1 cellular context compared by ENCODE assay signal in genomic region chr16:81035398-81035974, GRCh38.
TF ChIP-seq lines count a peak whose summit lies in the region.

Gene ATMIN (plus strand): TSS chr16:81035842. CDS start chr16:81035871, 29 bp downstream.

TF ChIP-seq in K562, 482 proteins besides CTCF, POLR2A, EP300 and RAD21 (continued from another document and continues in another):
- TF ChIP-seq, protein P1, sequence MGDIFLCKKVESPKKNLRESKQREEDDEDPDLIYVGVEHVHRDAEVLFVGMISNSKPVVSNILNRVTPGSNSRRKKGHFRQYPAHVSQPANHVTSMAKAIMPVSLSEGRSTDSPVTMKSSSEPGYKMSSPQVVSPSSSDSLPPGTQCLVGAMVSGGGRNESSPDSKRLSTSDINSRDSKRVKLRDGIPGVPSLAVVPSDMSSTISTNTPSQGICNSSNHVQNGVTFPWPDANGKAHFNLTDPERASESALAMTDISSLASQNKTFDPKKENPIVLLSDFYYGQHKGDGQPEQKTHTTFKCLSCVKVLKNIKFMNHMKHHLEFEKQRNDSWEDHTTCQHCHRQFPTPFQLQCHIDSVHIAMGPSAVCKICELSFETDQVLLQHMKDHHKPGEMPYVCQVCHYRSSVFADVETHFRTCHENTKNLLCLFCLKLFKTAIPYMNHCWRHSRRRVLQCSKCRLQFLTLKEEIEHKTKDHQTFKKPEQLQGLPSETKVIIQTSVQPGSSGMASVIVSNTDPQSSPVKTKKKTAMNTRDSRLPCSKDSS (IDR thresholded peaks at IDR 0.05; ENCODE audit: low read depth, partially characterized antibody), result no peak
- TF ChIP-seq, protein P2, sequence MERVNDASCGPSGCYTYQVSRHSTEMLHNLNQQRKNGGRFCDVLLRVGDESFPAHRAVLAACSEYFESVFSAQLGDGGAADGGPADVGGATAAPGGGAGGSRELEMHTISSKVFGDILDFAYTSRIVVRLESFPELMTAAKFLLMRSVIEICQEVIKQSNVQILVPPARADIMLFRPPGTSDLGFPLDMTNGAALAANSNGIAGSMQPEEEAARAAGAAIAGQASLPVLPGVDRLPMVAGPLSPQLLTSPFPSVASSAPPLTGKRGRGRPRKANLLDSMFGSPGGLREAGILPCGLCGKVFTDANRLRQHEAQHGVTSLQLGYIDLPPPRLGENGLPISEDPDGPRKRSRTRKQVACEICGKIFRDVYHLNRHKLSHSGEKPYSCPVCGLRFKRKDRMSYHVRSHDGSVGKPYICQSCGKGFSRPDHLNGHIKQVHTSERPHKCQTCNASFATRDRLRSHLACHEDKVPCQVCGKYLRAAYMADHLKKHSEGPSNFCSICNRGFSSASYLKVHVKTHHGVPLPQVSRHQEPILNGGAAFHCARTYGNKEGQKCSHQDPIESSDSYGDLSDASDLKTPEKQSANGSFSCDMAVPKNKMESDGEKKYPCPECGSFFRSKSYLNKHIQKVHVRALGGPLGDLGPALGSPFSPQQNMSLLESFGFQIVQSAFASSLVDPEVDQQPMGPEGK (CRISPR knock-in tag; IDR thresholded peaks at IDR 0.05; ENCODE audit: borderline replicate concordance), result no peak
- TF ChIP-seq CREB1 (IDR thresholded peaks at IDR 0.05) (no peak), CREB1 (CRISPR knock-in tag; IDR thresholded peaks at IDR 0.05) (peak; percentile 46; the same call in 1 of the 2 replicates), KLF6 (CRISPR knock-in tag; IDR thresholded peaks at IDR 0.05; ENCODE audit: borderline replicate concordance) (no peak), POLR2G (IDR thresholded peaks at IDR 0.05; ENCODE audit: low read depth, low read length) (peak; percentile 77), ETS2 (tag; IDR thresholded peaks at IDR 0.05; ENCODE audit: borderline replicate concordance, poor library complexity, severe bottlenecking) (no peak), CBFA2T2 (conservative IDR thresholded peaks at IDR 0.05) (no peak), C11orf30 (IDR thresholded peaks at IDR 0.05; ENCODE audit: low read depth) (no peak), MAFG (tag; conservative IDR thresholded peaks at IDR 0.05) (no peak), TOE1 (IDR thresholded peaks at IDR 0.05; ENCODE audit: borderline replicate concordance) (no peak), TOE1 (CRISPR knock-in tag; IDR thresholded peaks at IDR 0.05; ENCODE audit: borderline replicate concordance, low read depth) (no peak), ATF1 (CRISPR knock-in tag; IDR thresholded peaks at IDR 0.05) (no peak), ATF1 (tag; IDR thresholded peaks at IDR 0.05) (peak; percentile 44), SNIP1 (IDR thresholded peaks at IDR 0.05; ENCODE audit: low read depth) (no peak), BHLHE40 (IDR thresholded peaks at IDR 0.05; ENCODE audit: low read length) (peak; percentile 24; the same call in 1 of the 2 replicates), RBM14 (IDR thresholded peaks at IDR 0.05; ENCODE audit: borderline replicate concordance, insufficient read depth, low read depth, low read length) (no peak), CCNT2 (IDR thresholded peaks at IDR 0.05; ENCODE audit: borderline replicate concordance, extremely low read depth, insufficient read length, low read depth, low read length) (peak; percentile 79), ZNF695 (CRISPR knock-in tag; IDR thresholded peaks at IDR 0.05) (no peak), CHD2 (IDR thresholded peaks at IDR 0.05; ENCODE audit: low read depth, low read length) (no peak), STAT5B (CRISPR knock-in tag; IDR thresholded peaks at IDR 0.05) (no peak), HMG20B (CRISPR knock-in tag; IDR thresholded peaks at IDR 0.05) (no peak), FOXJ2 (tag; IDR thresholded peaks at IDR 0.05) (no peak), TCFL5 (CRISPR knock-in tag; conservative IDR thresholded peaks at IDR 0.05) (no peak), ZBED1 (IDR thresholded peaks at IDR 0.05) (no peak), ADNP (tag; IDR thresholded peaks at IDR 0.05) (peak; percentile 49; the same call in 1 of the 2 replicates), CBFA2T3 (IDR thresholded peaks at IDR 0.05) (no peak), KLF1 (tag; IDR thresholded peaks at IDR 0.05) (no peak), ESRRB (CRISPR knock-in tag; IDR thresholded peaks at IDR 0.05; ENCODE audit: borderline replicate concordance) (no peak), NELFE (IDR thresholded peaks at IDR 0.05; ENCODE audit: insufficient read depth, insufficient read length) (no peak), E2F6 (IDR thresholded peaks at IDR 0.05; ENCODE audit: borderline replicate concordance in 1 of 2, extremely low read depth in 1 of 2, insufficient read depth in 1 of 2, insufficient read length in 1 of 2, low read depth in 1 of 2, low read length in 1 of 2, poor library complexity in 1 of 2, severe bottlenecking in 1 of 2) (peak in 1 of 2 experiments; percentile 60), NONO (IDR thresholded peaks at IDR 0.05; ENCODE audit: low read depth in 2 of 2, low read length in 1 of 2) (peak in 1 of 2 experiments; percentile 79; a peak in 2 of 4 replicates), BACH1 (tag; IDR thresholded peaks at IDR 0.05) (no peak), ZNF764 (CRISPR knock-in tag; IDR thresholded peaks at IDR 0.05; ENCODE audit: low read depth) (no peak), RAD51 (IDR thresholded peaks at IDR 0.05; ENCODE audit: borderline replicate concordance, low read depth) (no peak), TAF7 (tag; IDR thresholded peaks at IDR 0.05) (no peak)
- TF ChIP-seq, protein P3, sequence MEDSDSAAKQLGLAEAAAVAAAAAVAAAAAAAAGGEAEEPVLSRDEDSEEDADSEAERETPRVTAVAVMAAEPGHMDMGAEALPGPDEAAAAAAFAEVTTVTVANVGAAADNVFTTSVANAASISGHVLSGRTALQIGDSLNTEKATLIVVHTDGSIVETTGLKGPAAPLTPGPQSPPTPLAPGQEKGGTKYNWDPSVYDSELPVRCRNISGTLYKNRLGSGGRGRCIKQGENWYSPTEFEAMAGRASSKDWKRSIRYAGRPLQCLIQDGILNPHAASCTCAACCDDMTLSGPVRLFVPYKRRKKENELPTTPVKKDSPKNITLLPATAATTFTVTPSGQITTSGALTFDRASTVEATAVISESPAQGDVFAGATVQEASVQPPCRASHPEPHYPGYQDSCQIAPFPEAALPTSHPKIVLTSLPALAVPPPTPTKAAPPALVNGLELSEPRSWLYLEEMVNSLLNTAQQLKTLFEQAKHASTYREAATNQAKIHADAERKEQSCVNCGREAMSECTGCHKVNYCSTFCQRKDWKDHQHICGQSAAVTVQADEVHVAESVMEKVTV (CRISPR knock-in tag; IDR thresholded peaks at IDR 0.05), result peak; percentile 52; the same call in 1 of the 2 replicates
- TF ChIP-seq, protein P4, sequence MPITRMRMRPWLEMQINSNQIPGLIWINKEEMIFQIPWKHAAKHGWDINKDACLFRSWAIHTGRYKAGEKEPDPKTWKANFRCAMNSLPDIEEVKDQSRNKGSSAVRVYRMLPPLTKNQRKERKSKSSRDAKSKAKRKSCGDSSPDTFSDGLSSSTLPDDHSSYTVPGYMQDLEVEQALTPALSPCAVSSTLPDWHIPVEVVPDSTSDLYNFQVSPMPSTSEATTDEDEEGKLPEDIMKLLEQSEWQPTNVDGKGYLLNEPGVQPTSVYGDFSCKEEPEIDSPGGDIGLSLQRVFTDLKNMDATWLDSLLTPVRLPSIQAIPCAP (CRISPR knock-in tag; IDR thresholded peaks at IDR 0.05; ENCODE audit: borderline replicate concordance), result no peak
- TF ChIP-seq, protein P5, sequence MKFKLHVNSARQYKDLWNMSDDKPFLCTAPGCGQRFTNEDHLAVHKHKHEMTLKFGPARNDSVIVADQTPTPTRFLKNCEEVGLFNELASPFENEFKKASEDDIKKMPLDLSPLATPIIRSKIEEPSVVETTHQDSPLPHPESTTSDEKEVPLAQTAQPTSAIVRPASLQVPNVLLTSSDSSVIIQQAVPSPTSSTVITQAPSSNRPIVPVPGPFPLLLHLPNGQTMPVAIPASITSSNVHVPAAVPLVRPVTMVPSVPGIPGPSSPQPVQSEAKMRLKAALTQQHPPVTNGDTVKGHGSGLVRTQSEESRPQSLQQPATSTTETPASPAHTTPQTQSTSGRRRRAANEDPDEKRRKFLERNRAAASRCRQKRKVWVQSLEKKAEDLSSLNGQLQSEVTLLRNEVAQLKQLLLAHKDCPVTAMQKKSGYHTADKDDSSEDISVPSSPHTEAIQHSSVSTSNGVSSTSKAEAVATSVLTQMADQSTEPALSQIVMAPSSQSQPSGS (CRISPR knock-in tag; IDR thresholded peaks at IDR 0.05), result no peak
- TF ChIP-seq, protein P6, sequence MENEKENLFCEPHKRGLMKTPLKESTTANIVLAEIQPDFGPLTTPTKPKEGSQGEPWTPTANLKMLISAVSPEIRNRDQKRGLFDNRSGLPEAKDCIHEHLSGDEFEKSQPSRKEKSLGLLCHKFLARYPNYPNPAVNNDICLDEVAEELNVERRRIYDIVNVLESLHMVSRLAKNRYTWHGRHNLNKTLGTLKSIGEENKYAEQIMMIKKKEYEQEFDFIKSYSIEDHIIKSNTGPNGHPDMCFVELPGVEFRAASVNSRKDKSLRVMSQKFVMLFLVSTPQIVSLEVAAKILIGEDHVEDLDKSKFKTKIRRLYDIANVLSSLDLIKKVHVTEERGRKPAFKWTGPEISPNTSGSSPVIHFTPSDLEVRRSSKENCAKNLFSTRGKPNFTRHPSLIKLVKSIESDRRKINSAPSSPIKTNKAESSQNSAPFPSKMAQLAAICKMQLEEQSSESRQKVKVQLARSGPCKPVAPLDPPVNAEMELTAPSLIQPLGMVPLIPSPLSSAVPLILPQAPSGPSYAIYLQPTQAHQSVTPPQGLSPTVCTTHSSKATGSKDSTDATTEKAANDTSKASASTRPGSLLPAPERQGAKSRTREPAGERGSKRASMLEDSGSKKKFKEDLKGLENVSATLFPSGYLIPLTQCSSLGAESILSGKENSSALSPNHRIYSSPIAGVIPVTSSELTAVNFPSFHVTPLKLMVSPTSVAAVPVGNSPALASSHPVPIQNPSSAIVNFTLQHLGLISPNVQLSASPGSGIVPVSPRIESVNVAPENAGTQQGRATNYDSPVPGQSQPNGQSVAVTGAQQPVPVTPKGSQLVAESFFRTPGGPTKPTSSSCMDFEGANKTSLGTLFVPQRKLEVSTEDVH (IDR thresholded peaks at IDR 0.05; ENCODE audit: low read depth, partially characterized antibody), result peak; percentile 46
- TF ChIP-seq, protein P7, sequence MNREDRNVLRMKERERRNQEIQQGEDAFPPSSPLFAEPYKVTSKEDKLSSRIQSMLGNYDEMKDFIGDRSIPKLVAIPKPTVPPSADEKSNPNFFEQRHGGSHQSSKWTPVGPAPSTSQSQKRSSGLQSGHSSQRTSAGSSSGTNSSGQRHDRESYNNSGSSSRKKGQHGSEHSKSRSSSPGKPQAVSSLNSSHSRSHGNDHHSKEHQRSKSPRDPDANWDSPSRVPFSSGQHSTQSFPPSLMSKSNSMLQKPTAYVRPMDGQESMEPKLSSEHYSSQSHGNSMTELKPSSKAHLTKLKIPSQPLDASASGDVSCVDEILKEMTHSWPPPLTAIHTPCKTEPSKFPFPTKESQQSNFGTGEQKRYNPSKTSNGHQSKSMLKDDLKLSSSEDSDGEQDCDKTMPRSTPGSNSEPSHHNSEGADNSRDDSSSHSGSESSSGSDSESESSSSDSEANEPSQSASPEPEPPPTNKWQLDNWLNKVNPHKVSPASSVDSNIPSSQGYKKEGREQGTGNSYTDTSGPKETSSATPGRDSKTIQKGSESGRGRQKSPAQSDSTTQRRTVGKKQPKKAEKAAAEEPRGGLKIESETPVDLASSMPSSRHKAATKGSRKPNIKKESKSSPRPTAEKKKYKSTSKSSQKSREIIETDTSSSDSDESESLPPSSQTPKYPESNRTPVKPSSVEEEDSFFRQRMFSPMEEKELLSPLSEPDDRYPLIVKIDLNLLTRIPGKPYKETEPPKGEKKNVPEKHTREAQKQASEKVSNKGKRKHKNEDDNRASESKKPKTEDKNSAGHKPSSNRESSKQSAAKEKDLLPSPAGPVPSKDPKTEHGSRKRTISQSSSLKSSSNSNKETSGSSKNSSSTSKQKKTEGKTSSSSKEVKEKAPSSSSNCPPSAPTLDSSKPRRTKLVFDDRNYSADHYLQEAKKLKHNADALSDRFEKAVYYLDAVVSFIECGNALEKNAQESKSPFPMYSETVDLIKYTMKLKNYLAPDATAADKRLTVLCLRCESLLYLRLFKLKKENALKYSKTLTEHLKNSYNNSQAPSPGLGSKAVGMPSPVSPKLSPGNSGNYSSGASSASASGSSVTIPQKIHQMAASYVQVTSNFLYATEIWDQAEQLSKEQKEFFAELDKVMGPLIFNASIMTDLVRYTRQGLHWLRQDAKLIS (CRISPR knock-in tag; IDR thresholded peaks at IDR 0.05), result no peak
- TF ChIP-seq, protein P8, sequence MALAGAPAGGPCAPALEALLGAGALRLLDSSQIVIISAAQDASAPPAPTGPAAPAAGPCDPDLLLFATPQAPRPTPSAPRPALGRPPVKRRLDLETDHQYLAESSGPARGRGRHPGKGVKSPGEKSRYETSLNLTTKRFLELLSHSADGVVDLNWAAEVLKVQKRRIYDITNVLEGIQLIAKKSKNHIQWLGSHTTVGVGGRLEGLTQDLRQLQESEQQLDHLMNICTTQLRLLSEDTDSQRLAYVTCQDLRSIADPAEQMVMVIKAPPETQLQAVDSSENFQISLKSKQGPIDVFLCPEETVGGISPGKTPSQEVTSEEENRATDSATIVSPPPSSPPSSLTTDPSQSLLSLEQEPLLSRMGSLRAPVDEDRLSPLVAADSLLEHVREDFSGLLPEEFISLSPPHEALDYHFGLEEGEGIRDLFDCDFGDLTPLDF (CRISPR knock-in tag; IDR thresholded peaks at IDR 0.05), result 0 out of 2 replicates have a peak, but pooled peaks have one; percentile 44
